Comparison of ENCODE assay signal across 10 cellular contexts in genomic region chr6:155340464-155341129, GRCh38. TPM values are rescaled to one million over a fixed set of nuclear protein-coding genes. Genes with fewer than 3 reads are reported as not detected.
DNase-seq lines count a peak whose midpoint lies in the region; ATAC-seq and TF ChIP-seq lines count a peak whose summit lies in the region.
"Had no signal": no experiment of that assay in that cellular context is flagged by ENCODE, and none has a peak within 500 bp of the region (broad histone marks: within the 10 kb centered on the region; RNA-seq: fewer than 3 reads in every experiment).

No MANE protein-coding gene starts in this region.

- H3K4me2 ChIP-seq in MM.1S (ENCODE audit: low read depth, low read length): no peak overlapping the region

- H3K9me3 ChIP-seq in MM.1S (replicated peaks; ENCODE audit: insufficient read depth, low read length) (no peaks in the 10 kb centered on the region), T-helper 17 cell (ENCODE audit: control insufficient read depth, low read length, poor library complexity, severe bottlenecking) (peaks cover 8% of the 10 kb centered on the region)

- H3K9me2 ChIP-seq in MM.1S (replicated peaks; ENCODE audit: insufficient read depth, low read length): no peaks in the 10 kb centered on the region

- TF ChIP-seq CTCF in MM.1S (IDR thresholded peaks at IDR 0.05; ENCODE audit: low read length) (peak; percentile 19; the same call in 1 of the 2 replicates), foreskin keratinocyte (conservative IDR thresholded peaks at IDR 0.05) (peak; percentile 54), omental fat pad (IDR thresholded peaks at IDR 0.05) (no peak)

- H2AFZ ChIP-seq in MM.1S (ENCODE audit: low read length): no peak overlapping the region

- H3K27me3 ChIP-seq in MM.1S (replicated peaks; ENCODE audit: insufficient read depth, low read length) (no peaks in the 10 kb centered on the region), foreskin keratinocyte (no peaks in the 10 kb centered on the region)

- no peaks in the 10 kb centered on the region for H3F3A ChIP-seq in MM.1S (ENCODE audit: insufficient read depth, low read length)

- H3K9ac ChIP-seq in MM.1S (ENCODE audit: low read length): no peak overlapping the region

- intact Hi-C loops in sciatic nerve (cut with DNase I): no loop called here

- no peak overlapping the region for H3K27ac ChIP-seq in MM.1S (ENCODE audit: low read length)
- H3K27ac ChIP-seq in foreskin keratinocyte: no peak overlapping the region
- H3K27ac ChIP-seq: VCaP had no signal

- no peaks in the 10 kb centered on the region for H4K20me1 ChIP-seq in MM.1S (ENCODE audit: insufficient read depth, low read length)

- no peaks in the 10 kb centered on the region for H3K36me3 ChIP-seq in MM.1S (replicated peaks; ENCODE audit: insufficient read depth, low read length)

- peak; percentile 35 for ATAC-seq in GM21576 (IDR thresholded peaks at IDR 0.05; ENCODE audit: unreplicated experiment)
- ATAC-seq in foreskin keratinocyte: peak; percentile 19
- no peak for ATAC-seq in sciatic nerve
- no peak for ATAC-seq in omental fat pad (ENCODE audit: low FRiP score)
- ATAC-seq in T-helper 17 cell: no peak

- peaks cover 3% of the 10 kb centered on the region for H3K36me3 Mint-ChIP-seq in T-helper 17 cell (ENCODE audit: low read depth)

- no peaks in the 10 kb centered on the region for H3K4me1 Mint-ChIP-seq in T-helper 17 cell

- H3K4me3 ChIP-seq in MM.1S (ENCODE audit: low read length): no peak overlapping the region

- no peak overlapping the region for H3K4me3 Mint-ChIP-seq in T-helper 17 cell

- H3K79me2 ChIP-seq in MM.1S (ENCODE audit: low read length): no peaks in the 10 kb centered on the region

- H3K27me3 Mint-ChIP-seq in T-helper 17 cell: no peaks in the 10 kb centered on the region

- DNase-seq in ELR (ENCODE audit: low read depth): peak; percentile 67
- DNase-seq in MM.1S: no peak
- DNase-seq in foreskin keratinocyte: peak in 1 of 2 donors; percentile 21
- DNase-seq in sciatic nerve (ENCODE audit: low spot score): no peak
- no peak for DNase-seq in omental fat pad (ENCODE audit: low spot score)
- no peak for DNase-seq in T-helper 17 cell
- DNase-seq in NCI-H1417 treated with DMSO at 0.1 percent for 48 hours (lab: John Stamatoyannopoulos, UW): no peak
- DNase-seq: hippocampal formation had no signal

- H3K4me1 ChIP-seq in MM.1S (ENCODE audit: low read length) (peaks cover 10% of the 10 kb centered on the region; the same call in 1 of the 2 replicates), foreskin keratinocyte (no peaks in the 10 kb centered on the region)

- no peak overlapping the region for H3K27ac Mint-ChIP-seq in T-helper 17 cell

RNA-seq across cellular contexts. Expression of gene TFB1M, which starts 26.3 kb away (rescaled TPM):
- 19.3 and 27.4 TPM in 2 replicates for total RNA-seq in foreskin keratinocyte
- 19.8 and 23.2 TPM in 2 replicates for polyA plus RNA-seq in foreskin keratinocyte
- 34.6 TPM for total RNA-seq in sciatic nerve
- total RNA-seq in omental fat pad: 1 to 10 TPM; 6.4 to 9.2 (median 7.2) TPM
- 10 to 100 TPM; 13.7 to 16.6 TPM for total RNA-seq in T-helper 17 cell

Comparison
In these comparisons a context has a peak if more than half of its experiments do, and no peak if none do; other contexts are left out.
1. ATAC-seq: peak in GM21576 (single experiment) and foreskin keratinocyte (single experiment); none in sciatic nerve (single experiment), omental fat pad (single experiment) and T-helper 17 cell (single experiment).
2. CTCF ChIP-seq: peak in MM.1S (single experiment) and foreskin keratinocyte (single experiment); none in omental fat pad (0 of 3).